ENCODE assay signal across 18 cellular contexts in the genomic region with DNA sequence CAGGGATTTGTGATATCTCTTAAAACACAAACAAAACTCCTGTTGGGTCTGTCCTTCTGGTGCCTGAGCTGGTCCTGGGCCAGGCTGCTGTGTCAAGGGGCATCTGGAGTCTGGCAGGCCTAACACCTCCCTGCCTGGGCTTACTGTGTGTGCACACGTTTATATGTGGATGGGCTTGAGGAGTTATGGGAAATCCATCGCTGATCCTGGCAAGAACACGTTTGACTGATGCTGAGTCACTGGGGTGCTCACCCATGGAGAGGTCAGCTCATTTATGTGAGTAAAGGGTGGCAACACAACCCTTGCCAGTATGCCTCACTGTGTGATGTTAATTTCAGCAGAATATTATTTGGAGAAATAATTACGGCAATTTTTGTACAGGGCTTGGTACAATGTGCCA. TPM values are rescaled to one million over a fixed set of nuclear protein-coding genes. Genes with fewer than 3 reads are reported as not detected.
DNase-seq lines count a peak whose midpoint lies in the region; ATAC-seq, FAIRE-seq and TF ChIP-seq lines count a peak whose summit lies in the region.
"Had no signal": no experiment of that assay in that cellular context is flagged by ENCODE, and none has a peak within 500 bp of the region (broad histone marks: within the 10 kb centered on the region; RNA-seq: fewer than 3 reads in every experiment).

No MANE protein-coding gene starts in this region.

- 64% methylated on average over 4 of the region's 4 CpGs for WGBS in mammary epithelial cell (ENCODE audit: low coverage, missing lambda C conversion rate)
- 61 to 70% methylated on average over 3 to 4 of the region's 4 CpGs for WGBS in tibial nerve, 2 donors

- TF ChIP-seq POLR2A in tibial nerve (IDR thresholded peaks at IDR 0.05) (no peak), gastrocnemius medialis (IDR thresholded peaks at IDR 0.05) (no peak)

- no peak for ATAC-seq in gastrocnemius medialis
- ATAC-seq: CD8-positive, alpha-beta T cell; HCT116 had no signal

- TF ChIP-seq CTCF in mammary epithelial cell (conservative IDR thresholded peaks at IDR 0.05 in 1 of 2, IDR thresholded peaks at IDR 0.05 in 1 of 2; ENCODE audit: extremely low read depth in 1 of 2, insufficient read depth in 1 of 2, low read depth in 1 of 2, low read length in 2 of 2) (no peak), kidney (IDR thresholded peaks at IDR 0.05; ENCODE audit: borderline replicate concordance, extremely low read depth, insufficient read depth) (no peak), tibial nerve (IDR thresholded peaks at IDR 0.05) (no peak), gastrocnemius medialis (IDR thresholded peaks at IDR 0.05 in 4 of 5, conservative IDR thresholded peaks at IDR 0.05 in 1 of 5) (no peak)

- in situ Hi-C loops in mammary epithelial cell (cut with MboI; ENCODE audit: low sequenced_read_pairs in 2 of 2) = no loop called here
- in situ Hi-C loops in gastrocnemius medialis (cut with MboI; ENCODE audit: low sequenced_read_pairs in 4 of 4) = no loop called here

- H4K20me1 ChIP-seq in mammary epithelial cell (ENCODE audit: insufficient read depth, low read length) = no peaks in the 10 kb centered on the region

- intact Hi-C loops in mammary epithelial cell (cut with micrococcal nuclease) = loop anchor here (10.0 kb wide), 1 partner anchor 262 kb away; no protein-coding TSS in a partner anchor
- intact Hi-C loops in kidney (cut with DNase I) = no loop called here
- intact Hi-C loops in gastrocnemius medialis (cut with DNase I; ENCODE audit: low total_unique reads) = no loop called here

- H3K36me3 ChIP-seq in mammary epithelial cell (ENCODE audit: insufficient read depth, low read length) (no peaks in the 10 kb centered on the region), kidney (ENCODE audit: control insufficient read depth in 1 of 2, insufficient read depth in 2 of 2, low read length in 2 of 2) (no peaks in the 10 kb centered on the region), tibial nerve (no peaks in the 10 kb centered on the region), gastrocnemius medialis (no peaks in the 10 kb centered on the region)

- H2AFZ ChIP-seq in mammary epithelial cell (ENCODE audit: low read depth, low read length) = no peak overlapping the region

- DNase-seq in Daoy (ENCODE audit: low read depth) (peak; percentile 39), NCI-H446 treated with DMSO at 0.1 percent for 48 hours (lab: John Stamatoyannopoulos, UW) (peak; percentile 66), mammary epithelial cell (peak; percentile 8), kidney (peak; percentile 73), NCI-H1417 treated with DMSO at 0.1 percent for 48 hours (lab: John Stamatoyannopoulos, UW) (no peak), tibial nerve (ENCODE audit: low spot score in 2 of 2) (no peak), gastrocnemius medialis (no peak)
- DNase-seq in activated CD4-positive, CD25-positive, alpha-beta regulatory T cell treated with anti-CD3 and anti-CD28 coated beads, Interleukin-2, amount 50 U/mL, for 72 hours = no peak
- DNase-seq: CD8-positive, alpha-beta T cell; NCI-H146; NCI-H345; NCI-H774; RPMI8226 had no signal

- H3K27ac ChIP-seq in mammary epithelial cell (ENCODE audit: insufficient read depth, low read depth, low read length) (no peak overlapping the region), kidney (ENCODE audit: low read depth in 2 of 2, low read length in 2 of 2) (no peak overlapping the region), tibial nerve (no peak overlapping the region), gastrocnemius medialis (no peak overlapping the region)

- dilution Hi-C loops in mammary epithelial cell (cut with HindIII; ENCODE audit: low sequenced_read_pairs) = no loop called here

- no peaks in the 10 kb centered on the region for H3K79me2 ChIP-seq in mammary epithelial cell (ENCODE audit: insufficient read depth, low read length)

- H3K9me3 ChIP-seq in mammary epithelial cell (replicated peaks; ENCODE audit: insufficient read depth, low read length) (no peaks in the 10 kb centered on the region), kidney (ENCODE audit: control insufficient read depth in 1 of 2, low read length in 2 of 2) (no peaks in the 10 kb centered on the region), tibial nerve (no peaks in the 10 kb centered on the region), gastrocnemius medialis (no peaks in the 10 kb centered on the region)

- H3K27me3 ChIP-seq in mammary epithelial cell (ENCODE audit: insufficient read depth, low read length) (no peaks in the 10 kb centered on the region), tibial nerve (no peaks in the 10 kb centered on the region), gastrocnemius medialis (no peaks in the 10 kb centered on the region)

- BruUV-seq in mammary epithelial cell (replicated peaks; lab: Mats Ljungman, UMichigan) = no TSS peak

- no peak for FAIRE-seq in kidney (lab: Jason Lieb, UNC)
- FAIRE-seq: GM12891, GM19239 had no signal

- no peak overlapping the region for H3K4me2 ChIP-seq in mammary epithelial cell (ENCODE audit: insufficient read depth, low read depth, low read length)

- CTCF ChIA-PET in mammary epithelial cell (lab: Charles Lee; ENCODE audit: low non-redundant PET) = no interaction called here

- H3K4me3 ChIP-seq in mammary epithelial cell (replicated peaks in 1 of 3; ENCODE audit: insufficient read depth in 1 of 3, low read depth in 2 of 3, low read length in 3 of 3) = no peak overlapping the region
- H3K4me3 ChIP-seq in kidney (ENCODE audit: low read length in 2 of 2) = no peak overlapping the region
- H3K4me3 ChIP-seq in tibial nerve = no peak overlapping the region
- no peak overlapping the region for H3K4me3 ChIP-seq in gastrocnemius medialis

- no peak for TF ChIP-seq EP300 in tibial nerve (IDR thresholded peaks at IDR 0.05)

- H3K9ac ChIP-seq in mammary epithelial cell (ENCODE audit: insufficient read depth, low read length) (no peak overlapping the region), kidney (ENCODE audit: low read length in 2 of 2) (no peak overlapping the region)

- H3K4me1 ChIP-seq in mammary epithelial cell (ENCODE audit: insufficient read depth, low read length) (no peaks in the 10 kb centered on the region), kidney (ENCODE audit: control insufficient read depth in 1 of 2, insufficient read depth in 1 of 2, low read depth in 1 of 2, low read length in 2 of 2) (no peaks in the 10 kb centered on the region), tibial nerve (peaks cover 0 to 6% (median 0%) of the 10 kb centered on the region in 4 donors), gastrocnemius medialis (no peaks in the 10 kb centered on the region)

RNA-seq across cellular contexts. Expression of a gene that starts 44.5 kb away (rescaled TPM):
- 1.3 TPM in 1 of 2 replicates, not detected in the other for total RNA-seq in Daoy (2014; rRNA removed; shearing (Covaris generic))
- under 1 TPM in 1 of 2 donors, not detected in 1; under 0.01 TPM for total RNA-seq in mammary epithelial cell
- polyA plus RNA-seq in mammary epithelial cell = not detected
- polyA minus RNA-seq in mammary epithelial cell = not detected
- total RNA-seq in kidney = not detected
- polyA plus RNA-seq in kidney (ENCODE audit: insufficient read depth, low read depth, low replicate concordance) = not detected
- 1 to 10 TPM in 2 of 4 donors, under 1 TPM in 1, not detected in 1; 0.60 to 4.3 (median 1.7) TPM for total RNA-seq in tibial nerve
- under 1 TPM in 1 of 4 donors, not detected in 3; 0.39 TPM for total RNA-seq in gastrocnemius medialis
- total RNA-seq: CD8-positive, alpha-beta T cell; SK-MEL-5 had no signal
- polyA plus RNA-seq: IgD-negative memory B cell had no signal

Comparison
In these comparisons a context has a peak if more than half of its experiments do, and no peak if none do; other contexts are left out.
1. DNase-seq: peak in Daoy (single experiment), NCI-H446 treated with DMSO at 0.1 percent for 48 hours (single experiment), mammary epithelial cell (single experiment) and kidney (single experiment); none in activated CD4-positive, CD25-positive, alpha-beta regulatory T cell treated with anti-CD3 and anti-CD28 coated beads, Interleukin-2, amount 50 U/mL, for 72 hours (single experiment), NCI-H1417 treated with DMSO at 0.1 percent for 48 hours (single experiment), tibial nerve (0 of 2) and gastrocnemius medialis (0 of 2).